In the genomic region with DNA sequence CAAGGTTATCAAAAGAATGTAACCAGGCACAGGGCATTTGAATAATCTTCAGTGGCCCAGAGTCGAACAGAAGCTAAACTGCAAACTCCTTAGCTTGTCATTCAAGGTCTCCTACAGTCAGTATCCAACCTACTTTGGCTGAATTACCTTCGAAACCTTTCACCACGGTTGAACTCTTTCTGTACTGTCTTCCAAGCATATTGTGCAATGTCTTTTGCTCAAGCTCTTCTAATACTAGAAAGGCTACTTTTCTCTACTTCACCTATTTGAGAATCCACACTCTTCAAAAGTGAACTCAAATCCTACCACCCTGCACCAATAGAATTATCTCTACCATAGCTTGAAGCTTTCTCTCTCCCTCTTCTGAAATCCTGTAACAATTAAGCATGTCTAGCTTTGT, we compare ENCODE assay signal across 20 cellular contexts.
"Had no signal": no experiment of that assay in that cellular context is flagged by ENCODE, and none has a peak within 500 bp of the region (broad histone marks: within the 10 kb centered on the region; RNA-seq: fewer than 3 reads in every experiment).

No MANE protein-coding gene starts in this region.

- H3K4me1 ChIP-seq: foreskin keratinocyte, parathyroid adenoma had no signal

- DNase-seq: activated CD4-positive, alpha-beta T cell treated with anti-CD3 and anti-CD28 coated beads, Interleukin-2, amount 50 U/mL, for 4 hours; activated CD4-positive, CD25-positive, alpha-beta regulatory T cell treated with anti-CD3 and anti-CD28 coated beads, Interleukin-2, amount 50 U/mL, for 72 hours; activated naive CD4-positive, alpha-beta T cell; activated naive CD8-positive, alpha-beta T cell treated with anti-CD3 and anti-CD28 coated beads, Interleukin-2, amount 10 ng/mL, durations not matched to agents 7 days and 5 days; activated T-cell treated with anti-CD3 and anti-CD28 coated beads for 4 hours; central memory CD4-positive, alpha-beta T cell; cortex of kidney; effector CD4-positive, alpha-beta T cell; foreskin keratinocyte; glutamatergic neuron; kidney glomerular epithelial cell; natural killer cell; stimulated activated CD4-positive, alpha-beta T cell treated with anti-CD3 and anti-CD28 coated beads, Interleukin-15, amount 100 ng/mL, for 24 hours; stimulated activated CD4-positive, alpha-beta T cell treated with anti-CD3 and anti-CD28 coated beads, Interleukin-4, amount 100 ng/mL, for 1 hour; stimulated activated naive B cell treated with anti-CD40 and anti-IgM and Interleukin-4, amounts not matched to agents 10 μg/mL and 1 μg/mL and 100 μg/mL, for 72 hours; T-cell; T-helper 9 cell; trophoblast cell had no signal

- H3K27ac ChIP-seq: foreskin keratinocyte, neutrophil, parathyroid adenoma had no signal

- H3K9me3 ChIP-seq: neutrophil had no signal

- ATAC-seq: foreskin keratinocyte; natural killer cell; stimulated activated naive B cell treated with anti-CD40 and anti-IgM and Interleukin-4, amounts not matched to agents 10 μg/mL and 1 μg/mL and 100 μg/mL, for 72 hours; T-cell had no signal

- H3K36me3 ChIP-seq: neutrophil had no signal

- H3K27me3 ChIP-seq: foreskin keratinocyte, neutrophil had no signal
